ENCODE assay signal across 26 cellular contexts in the genomic region with DNA sequence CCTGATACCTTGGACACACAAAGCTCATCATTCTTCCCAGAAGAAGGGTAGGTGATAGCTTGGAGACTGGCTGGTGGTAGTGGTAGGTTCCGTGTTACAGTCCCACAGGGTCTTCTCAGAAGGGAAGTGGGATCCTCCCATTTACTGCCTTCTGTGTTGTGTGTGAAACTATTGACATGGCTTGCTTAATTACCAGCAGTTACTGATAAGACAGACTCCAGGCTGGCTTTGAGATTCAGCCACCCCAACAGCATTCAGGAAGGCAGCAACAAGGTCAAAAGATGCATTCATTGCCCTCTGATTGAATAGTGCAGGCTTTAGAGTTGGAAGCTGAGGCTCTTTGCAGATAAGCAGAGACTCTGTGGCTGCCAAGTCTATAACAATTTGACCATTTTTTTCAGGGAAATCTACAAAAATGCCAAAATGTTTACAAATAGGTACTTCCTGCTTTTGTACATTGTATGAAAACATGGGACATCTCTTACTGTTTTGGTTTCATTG. TPM values are rescaled to one million over a fixed set of nuclear protein-coding genes. Genes with fewer than 3 reads are reported as not detected.
DNase-seq lines count a peak whose midpoint lies in the region; ATAC-seq and TF ChIP-seq lines count a peak whose summit lies in the region.
"Had no signal": no experiment of that assay in that cellular context is flagged by ENCODE, and none has a peak within 500 bp of the region (broad histone marks: within the 10 kb centered on the region; RNA-seq: fewer than 3 reads in every experiment).

No MANE protein-coding gene starts in this region.

- TF ChIP-seq CTCF in dorsolateral prefrontal cortex (IDR thresholded peaks at IDR 0.05 in 54 of 56, conservative IDR thresholded peaks at IDR 0.05 in 2 of 56; ENCODE audit: low read depth in 1 of 56, partially characterized antibody in 56 of 56) (no peak), mucosa of descending colon (IDR thresholded peaks at IDR 0.05) (no peak)

- no peaks in the 10 kb centered on the region for H3K9me3 ChIP-seq in mucosa of descending colon
- H3K9me3 ChIP-seq: BLaER1, HAP-1, SJSA1 had no signal

- DNase-seq in NCI-H146 treated with DMSO at 0.1 percent for 48 hours (lab: John Stamatoyannopoulos, UW; ENCODE audit: unreplicated experiment) = peak; percentile 5
- DNase-seq in dorsolateral prefrontal cortex = no peak
- peak in 1 of 3 donors; percentile 15 for DNase-seq in mucosa of descending colon
- DNase-seq in substantia nigra (lab: John Stamatoyannopoulos, UW) = no peak
- DNase-seq in DMS153 (lab: John Stamatoyannopoulos, UW) = no peak
- DNase-seq in head of caudate nucleus = no peak
- DNase-seq: CD4-positive, CD25-positive, alpha-beta regulatory T cell; DMS79; EL; GDM1; GOT3; HFFc6; MM.1S; NCI-H1694 treated with DMSO at 0.1 percent for 48 hours; NCI-H2081; NCI-H2227 treated with DMSO at 0.1 percent for 48 hours; NCI-H510A; NCI-H69; Right ventricle myocardium superior; RPMI8226 had no signal

- peak overlapping the region in 58 of 59 donors; percentile 5 to 87 (median 68) for H3K27ac ChIP-seq in dorsolateral prefrontal cortex
- H3K27ac ChIP-seq in substantia nigra (ENCODE audit: low read depth, low read length, poor library complexity, severe bottlenecking) = peak overlapping the region; percentile 63
- H3K27ac ChIP-seq: BLaER1, KMS-11, SJSA1 had no signal

- ATAC-seq in mucosa of descending colon (peak; percentile 67), GM19455 (IDR thresholded peaks at IDR 0.05; ENCODE audit: unreplicated experiment) (no peak)
- ATAC-seq: GM12878 had no signal

- no peaks in the 10 kb centered on the region for H3K4me1 ChIP-seq in mucosa of descending colon (ENCODE audit: low read depth)
- H3K4me1 ChIP-seq: HAP-1 had no signal

- H3K36me3 ChIP-seq in mucosa of descending colon (ENCODE audit: low read depth) = no peaks in the 10 kb centered on the region
- H3K36me3 ChIP-seq: BLaER1, HAP-1, SJSA1 had no signal

- H3K4me3 ChIP-seq in dorsolateral prefrontal cortex (peak overlapping the region in 3 of 59 donors; percentile 1 to 11 (median 3)), mucosa of descending colon (no peak overlapping the region)
- H3K4me3 ChIP-seq: BLaER1, GM12878, HAP-1, SJSA1 had no signal

- no peaks in the 10 kb centered on the region for H3K27me3 ChIP-seq in dorsolateral prefrontal cortex
- H3K27me3 ChIP-seq: BLaER1 had no signal

- intact Hi-C loops in dorsolateral prefrontal cortex (cut with DNase I) = loop anchor here in 1 of 2 donors (10.0 kb wide), 1 partner anchor 283 kb away; a partner anchor contains a TSS
- intact Hi-C loops in mucosa of descending colon (cut with DNase I, micrococcal nuclease) = no loop called here
- intact Hi-C loops in head of caudate nucleus (cut with DNase I) = no loop called here

RNA-seq across cellular contexts. Expression of a gene that starts 7.7 kb away (rescaled TPM):
- total RNA-seq in dorsolateral prefrontal cortex (100 to 1,000 TPM; 153 to 379 (median 242) TPM), mucosa of descending colon (10 to 100 TPM in 1 of 3 donors, 1 to 10 TPM in 2; 2.8 to 11.1 (median 3.2) TPM)
- total RNA-seq: CD4-positive, CD25-positive, alpha-beta regulatory T cell; GM12878 had no signal

Comparison
In these comparisons a context has a peak if more than half of its experiments do, and no peak if none do; other contexts are left out.
1. RNA of a gene that starts 7.7 kb away (total RNA-seq): 153 to 379 TPM in dorsolateral prefrontal cortex; 2.8 to 11.1 TPM in mucosa of descending colon; every median in the first group is over 10 times any median in the second.